37 cellular contexts compared by ENCODE assay signal in genomic region chr20:22993823-22994222, GRCh38. TPM values are rescaled to one million over a fixed set of nuclear protein-coding genes. Genes with fewer than 3 reads are reported as not detected.
"Had no signal": no experiment of that assay in that cellular context is flagged by ENCODE, and none has a peak within 500 bp of the region (broad histone marks: within the 10 kb centered on the region; RNA-seq: fewer than 3 reads in every experiment).

No MANE protein-coding gene starts in this region.

- DNase-seq: activated effector memory CD4-positive, alpha-beta T cell treated with anti-CD3 and anti-CD28 coated beads, Interleukin-2, amount 50 U/mL, for 16 hours; activated effector memory CD4-positive, alpha-beta T cell treated with Interleukin-2 at 50 U/mL for 16 hours; activated gamma-delta T cell; activated gamma-delta T cell treated with Interleukin-2 at 50 U/mL for 16 hours; activated naive CD4-positive, alpha-beta T cell; activated naive CD4-positive, alpha-beta T cell treated with anti-CD3 and anti-CD28 coated beads for 36 hours; activated naive CD4-positive, alpha-beta T cell treated with anti-CD3 and anti-CD28 coated beads, Interleukin-2, amount 10 ng/mL, durations not matched to agents 7 days and 5 days; activated naive CD4-positive, alpha-beta T cell treated with anti-CD3 and anti-CD28 coated beads, Interleukin-2, amount 50 U/mL, for 16 hours; activated naive CD4-positive, alpha-beta T cell treated with Interleukin-2 at 50 U/mL for 16 hours; activated naive CD8-positive, alpha-beta T cell treated with anti-CD3 and anti-CD28 coated beads for 36 hours; activated naive CD8-positive, alpha-beta T cell treated with anti-CD3 and anti-CD28 coated beads, Interleukin-2, amount 10 ng/mL, durations not matched to agents 7 days and 5 days; activated naive CD8-positive, alpha-beta T cell treated with anti-CD3 and anti-CD28 coated beads, Interleukin-2, amount 50 U/mL, for 24 hours; activated T-cell treated with anti-CD3 and anti-CD28 coated beads, Interleukin-2, amount 50 U/mL, for 24 hours; activated T-cell treated with anti-CD3 and anti-CD28 coated beads, Interleukin-2, amount 50 U/mL, for 4 hours; activated T-cell treated with anti-CD3 and anti-CD28 coated beads, Interleukin-2, amount 50 U/mL, for 48 hours; activated T-cell treated with anti-CD3 and anti-CD28 coated beads, Interleukin-2, amount 50 U/mL, for 72 hours; adrenal gland; amniotic stem cell; amygdala; anterior cingulate cortex; aorta; body of pancreas; brain microvascular endothelial cell; caudate nucleus; central memory CD4-positive, alpha-beta T cell; cerebellar nuclear complex had no signal

- H3K36me3 ChIP-seq: adrenal gland, ascending aorta, brain microvascular endothelial cell, breast epithelium, cardiac muscle cell had no signal

- H3K4me3 ChIP-seq: adrenal gland, ascending aorta, body of pancreas, breast epithelium, cardiac muscle cell had no signal

- H3K9me3 ChIP-seq: adrenal gland had no signal

- H3K4me1 ChIP-seq: adrenal gland, ascending aorta, body of pancreas, breast epithelium had no signal

- H3K27me3 ChIP-seq: adrenal gland, ascending aorta, body of pancreas, brain microvascular endothelial cell, breast epithelium, cardiac muscle cell had no signal

- H3K27ac ChIP-seq: adrenal gland, ascending aorta, body of pancreas, brain microvascular endothelial cell, breast epithelium, cardiac muscle cell had no signal

- ATAC-seq: activated naive CD4-positive, alpha-beta T cell treated with anti-CD3 and anti-CD28 coated beads, Interleukin-2, amount 50 U/mL, for 72 hours; activated naive CD8-positive, alpha-beta T cell treated with anti-CD3 and anti-CD28 coated beads, Interleukin-2, amount 50 U/mL, for 24 hours; activated T-cell treated with anti-CD3 and anti-CD28 coated beads, Interleukin-2, amount 50 U/mL, for 4 hours; activated T-cell treated with anti-CD3 and anti-CD28 coated beads, Interleukin-2, amount 50 U/mL, for 72 hours; activated T-helper 17 cell treated with anti-CD3 and anti-CD28 coated beads, Interleukin-2, amount 50 U/mL, for 72 hours; body of pancreas had no signal

RNA-seq across cellular contexts. Expression of gene SSTR4, which starts 41.3 kb away (rescaled TPM):
- total RNA-seq: activated naive CD4-positive, alpha-beta T cell treated with anti-CD3 and anti-CD28 coated beads for 36 hours; activated naive CD4-positive, alpha-beta T cell treated with anti-CD3 and anti-CD28 coated beads, Interleukin-2, amount 50 U/mL, for 72 hours; activated naive CD8-positive, alpha-beta T cell treated with anti-CD3 and anti-CD28 coated beads for 36 hours; activated naive CD8-positive, alpha-beta T cell treated with anti-CD3 and anti-CD28 coated beads, Interleukin-2, amount 10 ng/mL, durations not matched to agents 7 days and 5 days; activated T-cell treated with anti-CD3 and anti-CD28 coated beads, Interleukin-2, amount 50 U/mL, for 4 hours; activated T-cell treated with anti-CD3 and anti-CD28 coated beads, Interleukin-2, amount 50 U/mL, for 72 hours; activated T-helper 1 cell treated with anti-CD3 and anti-CD28 coated beads, Interleukin-12 subunit alpha, Interleukin-12 subunit beta, Interleukin-2, Interleukin-4 antibody, amounts not matched to agents 30 ng/mL and 10 ng/mL and 1 ng/mL, durations not matched to agents 14 hours and 24 hours and 36 hours; activated T-helper 17 cell treated with anti-CD3 and anti-CD28 coated beads, Interleukin-2, amount 50 U/mL, for 72 hours; activated T-helper 2 cell treated with anti-CD3 and anti-CD28 coated beads, Interferon-gamma antibody, Interleukin-2, Interleukin-4, amounts not matched to agents 10 μg/mL and 5 μg/mL and 100 μg/mL, durations not matched to agents 14 hours and 24 hours and 36 hours; adrenal gland; aorta; ascending aorta; astrocyte; body of pancreas; breast epithelium; bronchial epithelial cell; cardiac muscle cell; cardiac septum; chondrocyte had no signal

RNA-seq across cellular contexts. Expression of gene THBD, which starts 55.6 kb away (rescaled TPM):
- total RNA-seq: activated naive CD4-positive, alpha-beta T cell treated with anti-CD3 and anti-CD28 coated beads for 36 hours; activated naive CD4-positive, alpha-beta T cell treated with anti-CD3 and anti-CD28 coated beads, Interleukin-2, amount 50 U/mL, for 72 hours; activated naive CD8-positive, alpha-beta T cell treated with anti-CD3 and anti-CD28 coated beads for 36 hours; activated T-cell treated with anti-CD3 and anti-CD28 coated beads, Interleukin-2, amount 50 U/mL, for 72 hours; activated T-helper 1 cell treated with anti-CD3 and anti-CD28 coated beads, Interleukin-12 subunit alpha, Interleukin-12 subunit beta, Interleukin-2, Interleukin-4 antibody, amounts not matched to agents 30 ng/mL and 10 ng/mL and 1 ng/mL, durations not matched to agents 14 hours and 24 hours and 36 hours; activated T-helper 2 cell treated with anti-CD3 and anti-CD28 coated beads, Interferon-gamma antibody, Interleukin-2, Interleukin-4, amounts not matched to agents 10 μg/mL and 5 μg/mL and 100 μg/mL, durations not matched to agents 14 hours and 24 hours and 36 hours had no signal
